Comparison of ENCODE assay signal across 10 cellular contexts in genomic region chr3:126052196-126053058, GRCh38. TPM values are rescaled to one million over a fixed set of nuclear protein-coding genes. Genes with fewer than 3 reads are reported as not detected.
DNase-seq lines count a peak whose midpoint lies in the region; ATAC-seq and TF ChIP-seq lines count a peak whose summit lies in the region.
"Had no signal": no experiment of that assay in that cellular context is flagged by ENCODE, and none has a peak within 500 bp of the region (broad histone marks: within the 10 kb centered on the region; RNA-seq: fewer than 3 reads in every experiment).

No MANE protein-coding gene starts in this region.

- H3K36me3 Mint-ChIP-seq in natural killer cell, result no peaks in the 10 kb centered on the region

- H3K4me3 Mint-ChIP-seq in natural killer cell, result no peak overlapping the region

- H3K27ac ChIP-seq in substantia nigra (ENCODE audit: low read depth, low read length, poor library complexity, severe bottlenecking), result no peak overlapping the region
- H3K27ac ChIP-seq: tibial nerve had no signal

- H3K9me3 Mint-ChIP-seq in natural killer cell, result no peaks in the 10 kb centered on the region

- TF ChIP-seq CTCF in natural killer cell (IDR thresholded peaks at IDR 0.05), result no peak

- peak overlapping the region in 1 of 2 donors; percentile 48 for H3K27ac Mint-ChIP-seq in natural killer cell

- no peaks in the 10 kb centered on the region for H3K27me3 Mint-ChIP-seq in natural killer cell (ENCODE audit: low read depth in 2 of 2)

- DNase-seq in SKM-1 treated with dmso at 0.1 percent for 144 hours (lab: John Stamatoyannopoulos, UW; ENCODE audit: unreplicated experiment) (peak; percentile 24), SKM-1 (lab: John Stamatoyannopoulos, UW; ENCODE audit: unreplicated experiment) (no peak), GM19238 (ENCODE audit: insufficient read length, low spot score) (peak; percentile 18), NOMO-1 treated with dmso at 0.1 percent for 144 hours (lab: John Stamatoyannopoulos, UW; ENCODE audit: unreplicated experiment) (peak; percentile 59), natural killer cell (no peak), substantia nigra (lab: John Stamatoyannopoulos, UW) (no peak)
- no peak for DNase-seq in stimulated activated CD4-positive, alpha-beta T cell treated with anti-CD3 and anti-CD28 coated beads, Interleukin-4, amount 100 ng/mL, for 1 hour
- DNase-seq: DMS 273 treated with DMSO at 0.1 percent for 48 hours had no signal

- intact Hi-C loops in natural killer cell (cut with micrococcal nuclease), result no loop called here

- ATAC-seq in natural killer cell, result peak in 2 of 3 donors; percentile 25 to 78
- ATAC-seq in HG03108 (IDR thresholded peaks at IDR 0.05; ENCODE audit: unreplicated experiment), result no peak

- peaks cover 22 to 36% of the 10 kb centered on the region in 2 donors for H3K4me1 Mint-ChIP-seq in natural killer cell

RNA-seq across cellular contexts. Expression of gene SLC41A3, which starts 31.5 kb away (rescaled TPM):
- total RNA-seq in natural killer cell, result 10 to 100 TPM; 24.2 to 29.6 (median 27.1) TPM

Comparison
In these comparisons a context has a peak if more than half of its experiments do, and no peak if none do; other contexts are left out.
1. DNase-seq: peak in SKM-1 treated with dmso at 0.1 percent for 144 hours (single experiment), GM19238 (single experiment) and NOMO-1 treated with dmso at 0.1 percent for 144 hours (single experiment); none in SKM-1 (single experiment), natural killer cell (single experiment), stimulated activated CD4-positive, alpha-beta T cell treated with anti-CD3 and anti-CD28 coated beads, Interleukin-4, amount 100 ng/mL, for 1 hour (single experiment) and substantia nigra (0 of 49).